In genomic region chrX:123976671-123977316, GRCh38 we compare ENCODE assay signal across 8 cellular contexts. TPM values are rescaled to one million over a fixed set of nuclear protein-coding genes. Genes with fewer than 3 reads are reported as not detected.
A peak's percentile ranks its signal among the peaks of the same experiment; 100 is the strongest.
DNase-seq lines count a peak whose midpoint lies in the region; ATAC-seq and TF ChIP-seq lines count a peak whose summit lies in the region.

No MANE protein-coding gene starts in this region.

- H3K36me3 ChIP-seq in OCI-LY3 (replicated peaks; ENCODE audit: low read depth, low read length), result no peaks in the 10 kb centered on the region
- H3K36me3 ChIP-seq in psoas muscle (ENCODE audit: insufficient read depth in 1 of 2, low read depth in 1 of 2), result no peaks in the 10 kb centered on the region

- intact Hi-C loops in psoas muscle (cut with DNase I), result loop anchor here in 1 of 2 donors (1.0 kb wide), 1 partner anchor 16 kb away; no protein-coding TSS in a partner anchor

- H4K20me1 ChIP-seq in OCI-LY3 (ENCODE audit: insufficient read depth, low read length), result peaks cover 84% of the 10 kb centered on the region

- H3K4me1 ChIP-seq in OCI-LY3 (ENCODE audit: low read length) (peaks cover 2% of the 10 kb centered on the region; the same call in 1 of the 2 replicates), psoas muscle (peaks cover 7% of the 10 kb centered on the region)

- no peak overlapping the region for H3K4me2 ChIP-seq in OCI-LY3 (ENCODE audit: low read length)

- no peak overlapping the region for H3K9ac ChIP-seq in OCI-LY3 (ENCODE audit: low read length)

- H3K27ac ChIP-seq in OCI-LY3 (ENCODE audit: low read length), result no peak overlapping the region
- H3K27ac ChIP-seq in psoas muscle, result peak overlapping the region; percentile 36

- H3K4me3 ChIP-seq in OCI-LY3 (ENCODE audit: low read length) (no peak overlapping the region), epithelial cell of esophagus (ENCODE audit: low read length) (no peak overlapping the region), psoas muscle (no peak overlapping the region)

- H3K79me2 ChIP-seq in OCI-LY3 (ENCODE audit: low read length), result peaks cover 100% of the 10 kb centered on the region

- 24 to 59% (median 35%) methylated on average over 1 of the region's 1 CpG for WGBS in psoas muscle, 3 donors

- no peak for TF ChIP-seq POLR2A in GM18505 (IDR thresholded peaks at IDR 0.05; ENCODE audit: borderline replicate concordance, extremely low read depth, insufficient read depth, insufficient read length)

- DNase-seq in NOMO-1 treated with DMSO at 0.1 percent for 48 hours (lab: John Stamatoyannopoulos, UW; ENCODE audit: unreplicated experiment) (peak; percentile 14), NOMO-1 treated with dmso at 0.1 percent for 144 hours (lab: John Stamatoyannopoulos, UW; ENCODE audit: unreplicated experiment) (no peak), epithelial cell of esophagus (ENCODE audit: low read depth) (peak; percentile 47), psoas muscle (no peak), NCI-H2081 treated with DMSO at 0.1 percent for 48 hours (lab: John Stamatoyannopoulos, UW) (no peak), NCI-H1436 treated with DMSO at 0.1 percent for 48 hours (lab: John Stamatoyannopoulos, UW) (no peak)

- TF ChIP-seq CTCF in OCI-LY3 (IDR thresholded peaks at IDR 0.05; ENCODE audit: low read depth, low read length) (0 out of 2 replicates have a peak, but pooled peaks have one; percentile 17), epithelial cell of esophagus (IDR thresholded peaks at IDR 0.05; ENCODE audit: insufficient read depth, low read depth, low read length, missing control alignments) (peak; percentile 24), psoas muscle (IDR thresholded peaks at IDR 0.05) (peak; percentile 29)

- no peaks in the 10 kb centered on the region for H3K9me3 ChIP-seq in OCI-LY3 (ENCODE audit: insufficient read depth, low read length)
- no peaks in the 10 kb centered on the region for H3K9me3 ChIP-seq in psoas muscle

- H2AFZ ChIP-seq in OCI-LY3 (ENCODE audit: low read depth, low read length), result no peak overlapping the region

- ATAC-seq in psoas muscle (peak in 3 of 4 donors; percentile 62 to 80 (median 74)), GM18505 (IDR thresholded peaks at IDR 0.05; ENCODE audit: unreplicated experiment) (no peak)

- H3K27me3 ChIP-seq in OCI-LY3 (ENCODE audit: low read depth, low read length) (no peaks in the 10 kb centered on the region), psoas muscle (ENCODE audit: insufficient read depth in 3 of 3, low read length in 2 of 3) (no peaks in the 10 kb centered on the region)

RNA-seq across cellular contexts. Expression of gene STAG2, which starts 15.3 kb away (rescaled TPM):
- total RNA-seq in psoas muscle, result 10 to 100 TPM; 33.0 to 46.7 (median 44.7) TPM
- 10 to 100 TPM in 2 of 3 donors, 1 to 10 TPM in 1; 9.5 to 36.3 (median 17.3) TPM for polyA plus RNA-seq in psoas muscle

Comparison
In these comparisons a context has a peak if more than half of its experiments do, and no peak if none do; other contexts are left out.
1. DNase-seq: peak in NOMO-1 treated with DMSO at 0.1 percent for 48 hours (single experiment) and epithelial cell of esophagus (single experiment); none in NOMO-1 treated with dmso at 0.1 percent for 144 hours (single experiment), psoas muscle (0 of 2), NCI-H2081 treated with DMSO at 0.1 percent for 48 hours (single experiment) and NCI-H1436 treated with DMSO at 0.1 percent for 48 hours (single experiment).
2. Peak in every context shown above with its lines, with median percentiles within 50 percentile points of each other: CTCF ChIP-seq.